29 cellular contexts compared by ENCODE assay signal in genomic region chr17:68870427-68870826, GRCh38.
"Had no signal": no experiment of that assay in that cellular context is flagged by ENCODE, and none has a peak within 500 bp of the region (broad histone marks: within the 10 kb centered on the region; RNA-seq: fewer than 3 reads in every experiment).

No MANE protein-coding gene starts in this region.

- H3K27ac ChIP-seq: neural progenitor cell, parathyroid adenoma, psoas muscle, skin epidermis, spleen, suprapubic skin, testis, tibial artery, transverse colon, upper lobe of left lung, vagina had no signal

- H3K4me3 ChIP-seq: neural progenitor cell, ovary, psoas muscle, skin epidermis, smooth muscle cell, spleen, suprapubic skin, testis, tibial artery, transverse colon, upper lobe of left lung, vagina had no signal

- DNase-seq: natural killer cell; occipital lobe; ovary; posterior cingulate gyrus; psoas muscle; right cardiac atrium; spleen; stimulated activated CD4-positive, alpha-beta T cell treated with anti-CD3 and anti-CD28 coated beads, Interleukin-12 subunit alpha, Interleukin-12 subunit beta, amount 100 ng/mL, for 4 hours; stimulated activated CD4-positive, alpha-beta T cell treated with anti-CD3 and anti-CD28 coated beads, Interleukin-1b, Interleukin-23, amount 100 ng/mL, for 48 hours; stimulated activated CD4-positive, alpha-beta T cell treated with anti-CD3 and anti-CD28 coated beads, Interleukin-4, amount 100 ng/mL, for 1 hour; stimulated activated CD4-positive, alpha-beta T cell treated with anti-CD3 and anti-CD28 coated beads, Interleukin-4, amount 100 ng/mL, for 4 hours; stimulated activated CD8-positive, alpha-beta memory T cell treated with anti-CD3 and anti-CD28 coated beads, Interleukin-4, amount 100 ng/mL, for 48 hours; stimulated activated naive CD4-positive, alpha-beta T cell; stimulated activated naive CD8-positive, alpha-beta T cell treated with anti-CD3 and anti-CD28 coated beads, Interleukin-15, amount 100 ng/mL, for 72 hours; stimulated activated naive CD8-positive, alpha-beta T cell treated with anti-CD3 and anti-CD28 coated beads, Interleukin-15, Interleukin-2, amounts not matched to agents 100 U/mL and 50 U/mL, for 24 hours; substantia nigra; testis; tibial artery; transverse colon; upper lobe of left lung had no signal

- H3K4me2 ChIP-seq: neural progenitor cell, smooth muscle cell had no signal

- H3K4me1 ChIP-seq: neural progenitor cell, parathyroid adenoma, psoas muscle, spleen, suprapubic skin, tibial artery, transverse colon, upper lobe of left lung had no signal

- ATAC-seq: psoas muscle; right cardiac atrium; sciatic nerve; stimulated activated memory B cell treated with anti-CD40 and anti-IgM and Interleukin-4, amounts not matched to agents 10 μg/mL and 1 μg/mL and 100 μg/mL, for 72 hours; stimulated activated naive CD8-positive, alpha-beta T cell treated with anti-CD3 and anti-CD28 coated beads, Interleukin-15, amount 100 ng/mL, for 72 hours; stimulated activated naive CD8-positive, alpha-beta T cell treated with anti-CD3 and anti-CD28 coated beads, Interleukin-15, Interleukin-2, amounts not matched to agents 100 U/mL and 50 U/mL, for 24 hours had no signal

- FAIRE-seq: urothelium cell line had no signal

- H3K36me3 ChIP-seq: neural progenitor cell, ovary, transverse colon, vagina had no signal

- H3K27me3 ChIP-seq: neural progenitor cell, ovary, spleen, suprapubic skin, testis, tibial artery, transverse colon, upper lobe of left lung, vagina had no signal

- H3K9me3 ChIP-seq: ovary, psoas muscle, suprapubic skin, testis, transverse colon, upper lobe of left lung, vagina had no signal
